ENCODE assay signal across 16 cellular contexts in the genomic region with DNA sequence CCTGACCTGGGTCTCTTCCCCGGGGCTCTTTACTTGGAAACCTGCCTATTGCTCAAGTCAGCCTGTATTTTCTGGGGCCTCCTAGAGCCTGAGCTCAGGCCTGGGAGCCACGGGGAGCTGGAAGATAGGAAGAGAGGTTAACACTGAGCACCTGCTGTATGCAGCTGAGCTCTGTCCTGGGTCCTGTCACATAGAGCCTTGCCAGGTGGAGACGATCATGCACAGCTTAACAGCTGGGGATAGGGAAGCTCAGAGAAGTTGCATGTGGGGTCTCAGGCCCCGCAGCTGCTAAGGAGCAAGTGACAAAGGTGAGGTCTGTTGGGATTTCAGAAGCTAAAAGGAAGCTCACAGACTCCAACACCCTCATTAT.
DNase-seq lines count a peak whose midpoint lies in the region; TF ChIP-seq lines count a peak whose summit lies in the region.
"Had no signal": no experiment of that assay in that cellular context is flagged by ENCODE, and none has a peak within 500 bp of the region (broad histone marks: within the 10 kb centered on the region; RNA-seq: fewer than 3 reads in every experiment).

No MANE protein-coding gene starts in this region.

- DNase-seq in left kidney (ENCODE audit: low read depth, low spot score) (peak; percentile 53), osteocyte (ENCODE audit: extremely low spot score, unreplicated experiment) (no peak), CD1c-positive myeloid dendritic cell (ENCODE audit: extremely low spot score) (no peak), suprapubic skin (ENCODE audit: low spot score in 2 of 2) (no peak), NCI-H2081 treated with DMSO at 0.1 percent for 48 hours (lab: John Stamatoyannopoulos, UW) (no peak)
- DNase-seq in stimulated activated CD8-positive, alpha-beta memory T cell treated with anti-CD3 and anti-CD28 coated beads, Interleukin-4, amount 100 ng/mL, for 48 hours, result no peak
- DNase-seq: BE2C; CD8-positive, alpha-beta T cell; COR-L47; DMS153; DMS79 treated with DMSO at 0.1 percent for 48 hours; GOT3; H9 had no signal

- H3K27me3 ChIP-seq in esophagus (ENCODE audit: control insufficient read depth in 1 of 2, insufficient read depth in 2 of 2, low read length in 2 of 2) (no peaks in the 10 kb centered on the region), suprapubic skin (no peaks in the 10 kb centered on the region)
- H3K27me3 ChIP-seq: BE2C had no signal

- H3K27ac ChIP-seq in esophagus (ENCODE audit: low read depth in 2 of 2, low read length in 1 of 2), result peak overlapping the region; percentile 63 to 70
- no peak overlapping the region for H3K27ac ChIP-seq in suprapubic skin
- H3K27ac ChIP-seq: A549, C4-2B had no signal

- no peaks in the 10 kb centered on the region for H3K27me3 Mint-ChIP-seq in osteocyte (ENCODE audit: unreplicated experiment)

- H3K9me3 ChIP-seq in esophagus (ENCODE audit: control insufficient read depth in 2 of 2, insufficient read depth in 1 of 2, low read depth in 1 of 2, low read length in 1 of 2) (no peaks in the 10 kb centered on the region), suprapubic skin (no peaks in the 10 kb centered on the region)
- H3K9me3 ChIP-seq: A549, BE2C had no signal

- TF ChIP-seq EP300 in suprapubic skin (IDR thresholded peaks at IDR 0.05), result no peak

- TF ChIP-seq CTCF in osteocyte (IDR thresholded peaks at IDR 0.05), result no peak
- TF ChIP-seq CTCF in suprapubic skin (IDR thresholded peaks at IDR 0.05), result no peak

- H3K4me1 ChIP-seq in esophagus (ENCODE audit: control insufficient read depth in 2 of 2, insufficient read depth in 2 of 2, low read length in 1 of 2) (peaks cover 8 to 28% of the 10 kb centered on the region in 2 donors), suprapubic skin (peaks cover 34% of the 10 kb centered on the region)
- H3K4me1 ChIP-seq: A549, BE2C had no signal

- H3K4me3 Mint-ChIP-seq in osteocyte (ENCODE audit: unreplicated experiment), result no peak overlapping the region
- H3K4me3 Mint-ChIP-seq: CD8-positive, alpha-beta T cell; H9 had no signal

- no peak overlapping the region for H3K4me3 ChIP-seq in esophagus (ENCODE audit: low read depth in 1 of 2, low read length in 2 of 2)
- H3K4me3 ChIP-seq in suprapubic skin, result no peak overlapping the region
- H3K4me3 ChIP-seq: A549 had no signal

- TF ChIP-seq POLR2A in suprapubic skin (IDR thresholded peaks at IDR 0.05), result no peak

- H3K36me3 Mint-ChIP-seq in osteocyte (ENCODE audit: unreplicated experiment), result peaks cover 7% of the 10 kb centered on the region
- H3K36me3 Mint-ChIP-seq: CD8-positive, alpha-beta T cell had no signal

- H3K36me3 ChIP-seq in esophagus (ENCODE audit: control insufficient read depth in 2 of 2, insufficient read depth in 2 of 2, low read length in 1 of 2) (no peaks in the 10 kb centered on the region), suprapubic skin (no peaks in the 10 kb centered on the region)
- H3K36me3 ChIP-seq: BE2C had no signal

- no peaks in the 10 kb centered on the region for H3K9me3 Mint-ChIP-seq in osteocyte (ENCODE audit: unreplicated experiment)
- H3K9me3 Mint-ChIP-seq: CD8-positive, alpha-beta T cell; H9 had no signal

- WGBS in esophagus, 2 donors, result 62 to 63% methylated on average over 4 of the region's 4 CpGs
- 76% methylated on average over 4 of the region's 4 CpGs for WGBS in suprapubic skin

- peak overlapping the region; percentile 65 for H3K27ac Mint-ChIP-seq in osteocyte (ENCODE audit: unreplicated experiment)
- H3K27ac Mint-ChIP-seq: CD8-positive, alpha-beta T cell had no signal

- peaks cover 82% of the 10 kb centered on the region for H3K4me1 Mint-ChIP-seq in osteocyte (ENCODE audit: unreplicated experiment)
